ENCODE assay signal across 1 cellular context in genomic region chr9:34190996-34191892, GRCh38.
TF ChIP-seq lines count a peak whose summit lies in the region.

No MANE protein-coding gene starts in this region.

TF ChIP-seq in HepG2, 621 proteins besides CTCF, POLR2A, EP300 and RAD21 (continued from another document and continues in another):
- TF ChIP-seq MLX (CRISPR knock-in tag; IDR thresholded peaks at IDR 0.05) = no peak
- TF ChIP-seq MYC (CRISPR knock-in tag; IDR thresholded peaks at IDR 0.05; ENCODE audit: borderline replicate concordance) = no peak
- TF ChIP-seq JUNB (CRISPR knock-in tag; IDR thresholded peaks at IDR 0.05; ENCODE audit: borderline replicate concordance) = no peak
- TF ChIP-seq NFIC (IDR thresholded peaks at IDR 0.05; ENCODE audit: low read length) = no peak
- no peak for TF ChIP-seq SOX13 (IDR thresholded peaks at IDR 0.05)
- TF ChIP-seq SOX13 (CRISPR knock-in tag; conservative IDR thresholded peaks at IDR 0.05 in 1 of 2, IDR thresholded peaks at IDR 0.05 in 1 of 2) = peak in 1 of 2 experiments; percentile 63; a peak in 2 of 4 replicates
- no peak for TF ChIP-seq ZMAT3 (CRISPR knock-in tag; conservative IDR thresholded peaks at IDR 0.05)
- TF ChIP-seq GABPB1 (CRISPR knock-in tag; IDR thresholded peaks at IDR 0.05) = no peak
- no peak for TF ChIP-seq TRIM22 (IDR thresholded peaks at IDR 0.05)
- no peak for TF ChIP-seq FOXA1 (IDR thresholded peaks at IDR 0.05)
- TF ChIP-seq FOXA1 (CRISPR knock-in tag; IDR thresholded peaks at IDR 0.05) = peak; percentile 75
- TF ChIP-seq ZNF576 (CRISPR knock-in tag; IDR thresholded peaks at IDR 0.05) = no peak
- TF ChIP-seq SMC3 (IDR thresholded peaks at IDR 0.05; ENCODE audit: low read length) = peak; percentile 50; the same call in 1 of the 2 replicates
- no peak for TF ChIP-seq SIN3B (IDR thresholded peaks at IDR 0.05; ENCODE audit: low read length)
- peak; percentile 85; the same call in 1 of the 2 replicates for TF ChIP-seq SMYD3 (CRISPR knock-in tag; IDR thresholded peaks at IDR 0.05)
- no peak for TF ChIP-seq SPEN (CRISPR knock-in tag; IDR thresholded peaks at IDR 0.05; ENCODE audit: low read depth)
- no peak for TF ChIP-seq ZNF678 (CRISPR knock-in tag; IDR thresholded peaks at IDR 0.05)
- peak; percentile 37 for TF ChIP-seq BCL6 (CRISPR knock-in tag; IDR thresholded peaks at IDR 0.05)
- 0 out of 2 replicates have a peak, but pooled peaks have one; percentile 28 for TF ChIP-seq MED1 (CRISPR knock-in tag; IDR thresholded peaks at IDR 0.05)
- TF ChIP-seq POGZ (CRISPR knock-in tag; IDR thresholded peaks at IDR 0.05) = peak; percentile 29; the same call in 1 of the 2 replicates
- no peak for TF ChIP-seq NONO (IDR thresholded peaks at IDR 0.05)
- no peak for TF ChIP-seq NONO (CRISPR knock-in tag; conservative IDR thresholded peaks at IDR 0.05)
- no peak for TF ChIP-seq ZNF784 (CRISPR knock-in tag; IDR thresholded peaks at IDR 0.05; ENCODE audit: borderline replicate concordance)
- TF ChIP-seq JDP2 (CRISPR knock-in tag; IDR thresholded peaks at IDR 0.05; ENCODE audit: borderline replicate concordance) = no peak
- no peak for TF ChIP-seq GABPA (IDR thresholded peaks at IDR 0.05; ENCODE audit: low read depth, low read length)
- no peak for TF ChIP-seq GABPA (CRISPR knock-in tag; IDR thresholded peaks at IDR 0.05; ENCODE audit: low read depth)
- no peak for TF ChIP-seq ZBTB39 (CRISPR knock-in tag; IDR thresholded peaks at IDR 0.05)
- TF ChIP-seq ZNF230 (CRISPR knock-in tag; IDR thresholded peaks at IDR 0.05) = no peak
- no peak for TF ChIP-seq FLYWCH1 (CRISPR knock-in tag; IDR thresholded peaks at IDR 0.05)
- no peak for TF ChIP-seq MTERF4 (CRISPR knock-in tag; IDR thresholded peaks at IDR 0.05)
- TF ChIP-seq ZNF484 (CRISPR knock-in tag; IDR thresholded peaks at IDR 0.05; ENCODE audit: borderline replicate concordance, low read depth) = no peak
- TF ChIP-seq E2F2 (CRISPR knock-in tag; IDR thresholded peaks at IDR 0.05; ENCODE audit: borderline replicate concordance) = no peak
- no peak for TF ChIP-seq PCBP1 (IDR thresholded peaks at IDR 0.05; ENCODE audit: borderline replicate concordance, low read depth, low read length)
- peak; percentile 82; the same call in 1 of the 2 replicates for TF ChIP-seq ZBTB37 (CRISPR knock-in tag; IDR thresholded peaks at IDR 0.05)
- 0 out of 2 replicates have a peak, but pooled peaks have one; percentile 52 for TF ChIP-seq EHMT2 (IDR thresholded peaks at IDR 0.05; ENCODE audit: borderline replicate concordance, low read depth, low read length)
- TF ChIP-seq ARNT2 (CRISPR knock-in tag; IDR thresholded peaks at IDR 0.05; ENCODE audit: low read depth) = no peak
- peak; percentile 59; the same call in 1 of the 2 replicates for TF ChIP-seq HOMEZ (CRISPR knock-in tag; IDR thresholded peaks at IDR 0.05; ENCODE audit: low read depth)
- no peak for TF ChIP-seq ELF1 (CRISPR knock-in tag; IDR thresholded peaks at IDR 0.05)
- TF ChIP-seq AGO2 (optimal IDR thresholded peaks at IDR 0.05; ENCODE audit: low read depth, low read length) = no peak
- TF ChIP-seq PHF21A (CRISPR knock-in tag; IDR thresholded peaks at IDR 0.05) = peak; percentile 52; the same call in 1 of the 2 replicates
- TF ChIP-seq SALL1 (CRISPR knock-in tag; IDR thresholded peaks at IDR 0.05) = peak; percentile 15; the same call in 1 of the 2 replicates
- TF ChIP-seq ZNF724P (CRISPR knock-in tag; IDR thresholded peaks at IDR 0.05; ENCODE audit: borderline replicate concordance) = no peak
- no peak for TF ChIP-seq ZNF616 (CRISPR knock-in tag; IDR thresholded peaks at IDR 0.05; ENCODE audit: low read depth)
- TF ChIP-seq ZFP82 (CRISPR knock-in tag; IDR thresholded peaks at IDR 0.05; ENCODE audit: borderline replicate concordance) = no peak
- TF ChIP-seq IRX3 (CRISPR knock-in tag; IDR thresholded peaks at IDR 0.05; ENCODE audit: borderline replicate concordance, low read depth) = no peak
- no peak for TF ChIP-seq ZBTB43 (CRISPR knock-in tag; conservative IDR thresholded peaks at IDR 0.05)
- TF ChIP-seq ZBTB7A (CRISPR knock-in tag; IDR thresholded peaks at IDR 0.05) = no peak
- TF ChIP-seq ZNF18 (CRISPR knock-in tag; IDR thresholded peaks at IDR 0.05; ENCODE audit: insufficient replicate concordance) = no peak
- no peak for TF ChIP-seq RBM39 (IDR thresholded peaks at IDR 0.05; ENCODE audit: low read depth, low read length, poor library complexity, severe bottlenecking)
- TF ChIP-seq MBD4 (IDR thresholded peaks at IDR 0.05; ENCODE audit: borderline replicate concordance, low read length) = no peak
- TF ChIP-seq TOPORS (CRISPR knock-in tag; IDR thresholded peaks at IDR 0.05) = 0 out of 2 replicates have a peak, but pooled peaks have one; percentile 20
- no peak for TF ChIP-seq ZNF496 (CRISPR knock-in tag; IDR thresholded peaks at IDR 0.05; ENCODE audit: insufficient replicate concordance)
- no peak for TF ChIP-seq ZNF207 (IDR thresholded peaks at IDR 0.05; ENCODE audit: borderline replicate concordance)
- peak; percentile 56 for TF ChIP-seq HOXA3 (CRISPR knock-in tag; IDR thresholded peaks at IDR 0.05)
- TF ChIP-seq CBX2 (IDR thresholded peaks at IDR 0.05; ENCODE audit: low read depth, low read length) = no peak
- no peak for TF ChIP-seq CBX2 (CRISPR knock-in tag; IDR thresholded peaks at IDR 0.05; ENCODE audit: low read depth)
- TF ChIP-seq E2F1 (CRISPR knock-in tag; IDR thresholded peaks at IDR 0.05) = no peak
